Comparison of ENCODE assay signal across 24 cellular contexts in the genomic region with DNA sequence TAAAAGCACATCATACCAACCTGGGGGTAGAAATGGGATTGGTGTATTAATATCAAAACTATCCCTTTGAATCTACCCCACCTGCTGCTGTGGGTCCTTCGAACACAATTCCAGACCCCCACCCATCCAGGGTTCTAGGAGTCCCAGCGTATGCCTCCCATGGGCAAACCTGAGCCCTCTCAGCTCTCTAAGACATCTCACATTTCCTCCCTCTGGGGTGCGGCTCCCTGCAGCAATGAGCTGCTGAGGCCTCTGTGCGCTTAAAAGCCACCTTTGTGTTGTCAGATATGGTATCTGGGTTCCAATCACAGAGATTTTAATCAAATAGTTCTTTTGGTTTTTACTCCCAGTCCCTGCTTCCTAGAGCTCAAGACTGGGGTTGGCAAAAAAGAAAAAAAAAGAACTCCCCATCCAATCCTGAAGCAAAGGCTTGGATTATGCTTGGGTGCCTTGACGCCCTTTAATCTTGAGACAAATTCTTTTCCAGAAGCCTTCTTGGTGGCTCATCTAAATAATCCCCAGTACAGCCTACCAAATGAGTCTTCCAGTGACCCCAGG. TPM values are rescaled to one million over a fixed set of nuclear protein-coding genes. Genes with fewer than 3 reads are reported as not detected.
DNase-seq lines count a peak whose midpoint lies in the region; ATAC-seq and FAIRE-seq lines count a peak whose summit lies in the region.
"Had no signal": no experiment of that assay in that cellular context is flagged by ENCODE, and none has a peak within 500 bp of the region (broad histone marks: within the 10 kb centered on the region; RNA-seq: fewer than 3 reads in every experiment).

No MANE protein-coding gene starts in this region.

- no peaks in the 10 kb centered on the region for H3K27me3 Mint-ChIP-seq in IgD-negative memory B cell
- H3K27me3 Mint-ChIP-seq in stimulated activated memory B cell treated with anti-CD40 and anti-IgM and Interleukin-4, amounts not matched to agents 10 μg/mL and 1 μg/mL and 100 μg/mL, for 72 hours, result no peaks in the 10 kb centered on the region
- H3K27me3 Mint-ChIP-seq in activated CD4-positive, alpha-beta T cell treated with anti-CD3 and anti-CD28 coated beads, Interleukin-2, amount 10 ng/mL, durations not matched to agents 7 days and 5 days, result peaks cover 2% of the 10 kb centered on the region
- H3K27me3 Mint-ChIP-seq: activated naive CD8-positive, alpha-beta T cell treated with anti-CD3 and anti-CD28 coated beads, Interleukin-2, amount 10 ng/mL, durations not matched to agents 7 days and 5 days; central memory CD8-positive, alpha-beta T cell had no signal

- no peaks in the 10 kb centered on the region for H3K27me3 ChIP-seq in iPS-20b (ENCODE audit: insufficient read depth, low read length)
- H3K27me3 ChIP-seq: dorsolateral prefrontal cortex, testis had no signal

- CTCF ChIA-PET in activated CD4-positive, alpha-beta T cell treated with anti-CD3 and anti-CD28 coated beads, Interleukin-2, amount 10 ng/mL, durations not matched to agents 7 days and 5 days (lab: Charles Lee), result no interaction called here

- H3K9me3 Mint-ChIP-seq in IgD-negative memory B cell, result no peaks in the 10 kb centered on the region
- no peaks in the 10 kb centered on the region for H3K9me3 Mint-ChIP-seq in stimulated activated memory B cell treated with anti-CD40 and anti-IgM and Interleukin-4, amounts not matched to agents 10 μg/mL and 1 μg/mL and 100 μg/mL, for 72 hours
- no peaks in the 10 kb centered on the region for H3K9me3 Mint-ChIP-seq in activated CD4-positive, alpha-beta T cell treated with anti-CD3 and anti-CD28 coated beads, Interleukin-2, amount 10 ng/mL, durations not matched to agents 7 days and 5 days
- H3K9me3 Mint-ChIP-seq: activated naive CD8-positive, alpha-beta T cell treated with anti-CD3 and anti-CD28 coated beads, Interleukin-2, amount 10 ng/mL, durations not matched to agents 7 days and 5 days; CD4-positive, alpha-beta T cell; central memory CD8-positive, alpha-beta T cell; naive thymus-derived CD4-positive, alpha-beta T cell had no signal

- no peak for FAIRE-seq in urothelium cell line (lab: Jason Lieb, UNC)
- FAIRE-seq: astrocyte had no signal

- H3K4me3 Mint-ChIP-seq in IgD-negative memory B cell, result peak overlapping the region in 2 of 4 donors; percentile 87 to 92
- no peak overlapping the region for H3K4me3 Mint-ChIP-seq in stimulated activated memory B cell treated with anti-CD40 and anti-IgM and Interleukin-4, amounts not matched to agents 10 μg/mL and 1 μg/mL and 100 μg/mL, for 72 hours
- no peak overlapping the region for H3K4me3 Mint-ChIP-seq in activated CD4-positive, alpha-beta T cell treated with anti-CD3 and anti-CD28 coated beads, Interleukin-2, amount 10 ng/mL, durations not matched to agents 7 days and 5 days
- H3K4me3 Mint-ChIP-seq: activated CD8-positive, alpha-beta T cell treated with anti-CD3 and anti-CD28 coated beads, Interleukin-2, amount 10 ng/mL, durations not matched to agents 7 days and 5 days; activated naive CD8-positive, alpha-beta T cell treated with anti-CD3 and anti-CD28 coated beads, Interleukin-2, amount 10 ng/mL, durations not matched to agents 7 days and 5 days; CD4-positive, alpha-beta T cell; central memory CD8-positive, alpha-beta T cell; naive thymus-derived CD4-positive, alpha-beta T cell had no signal

- peak overlapping the region; percentile 12; the same call in 1 of the 2 replicates for H3K9ac ChIP-seq in iPS-20b (ENCODE audit: low read depth, low read length)

- H3K4me1 Mint-ChIP-seq in IgD-negative memory B cell, result peaks cover 13 to 18% (median 15%) of the 10 kb centered on the region in 3 donors
- peaks cover 26% of the 10 kb centered on the region for H3K4me1 Mint-ChIP-seq in stimulated activated memory B cell treated with anti-CD40 and anti-IgM and Interleukin-4, amounts not matched to agents 10 μg/mL and 1 μg/mL and 100 μg/mL, for 72 hours
- H3K4me1 Mint-ChIP-seq in activated CD4-positive, alpha-beta T cell treated with anti-CD3 and anti-CD28 coated beads, Interleukin-2, amount 10 ng/mL, durations not matched to agents 7 days and 5 days, result no peaks in the 10 kb centered on the region
- H3K4me1 Mint-ChIP-seq: central memory CD8-positive, alpha-beta T cell had no signal

- H3K4me3 ChIP-seq in iPS-20b (ENCODE audit: low read length), result no peak overlapping the region
- H3K4me3 ChIP-seq: dorsolateral prefrontal cortex, testis had no signal

- POLR2A ChIA-PET in activated CD4-positive, alpha-beta T cell treated with anti-CD3 and anti-CD28 coated beads, Interleukin-2, amount 10 ng/mL, durations not matched to agents 7 days and 5 days (lab: Charles Lee), result interaction anchor here (0.6 kb wide), 1 partner anchor 31 kb away, joined by 5 read pairs; no protein-coding TSS in a partner anchor

- no peak overlapping the region for H3K27ac ChIP-seq in iPS-20b (ENCODE audit: low read length)
- H3K27ac ChIP-seq: dorsolateral prefrontal cortex, testis had no signal

- H3K36me3 Mint-ChIP-seq in IgD-negative memory B cell, result no peaks in the 10 kb centered on the region
- H3K36me3 Mint-ChIP-seq in stimulated activated memory B cell treated with anti-CD40 and anti-IgM and Interleukin-4, amounts not matched to agents 10 μg/mL and 1 μg/mL and 100 μg/mL, for 72 hours, result no peaks in the 10 kb centered on the region
- no peaks in the 10 kb centered on the region for H3K36me3 Mint-ChIP-seq in activated CD4-positive, alpha-beta T cell treated with anti-CD3 and anti-CD28 coated beads, Interleukin-2, amount 10 ng/mL, durations not matched to agents 7 days and 5 days (ENCODE audit: low read depth)
- H3K36me3 Mint-ChIP-seq: activated naive CD8-positive, alpha-beta T cell treated with anti-CD3 and anti-CD28 coated beads, Interleukin-2, amount 10 ng/mL, durations not matched to agents 7 days and 5 days; naive thymus-derived CD4-positive, alpha-beta T cell had no signal

- no peaks in the 10 kb centered on the region for H3K9me3 ChIP-seq in iPS-20b (ENCODE audit: insufficient read depth, low read depth, low read length)
- H3K9me3 ChIP-seq: testis had no signal

- no peak for DNase-seq in urothelium cell line (ENCODE audit: low spot score)
- DNase-seq in activated CD4-positive, alpha-beta T cell treated with anti-CD3 and anti-CD28 coated beads, Interleukin-2, amount 10 ng/mL, durations not matched to agents 7 days and 5 days, result no peak
- DNase-seq: activated CD8-positive, alpha-beta T cell treated with anti-CD3 and anti-CD28 coated beads, Interleukin-2, amount 10 ng/mL, durations not matched to agents 7 days and 5 days; activated effector memory CD4-positive, alpha-beta T cell treated with anti-CD3 and anti-CD28 coated beads, Interleukin-2, amount 50 U/mL, for 16 hours; activated naive CD8-positive, alpha-beta T cell treated with anti-CD3 and anti-CD28 coated beads, Interleukin-2, amount 10 ng/mL, durations not matched to agents 7 days and 5 days; CD4-positive, alpha-beta T cell; dorsolateral prefrontal cortex; left colon; naive thymus-derived CD4-positive, alpha-beta T cell; NCI-H1092 treated with DMSO at 0.1 percent for 48 hours; NCI-H2029; NCI-H345; SHP77 treated with DMSO at 0.1 percent for 48 hours; stimulated activated CD4-positive, alpha-beta T cell treated with anti-CD3 and anti-CD28 coated beads, Interleukin-4, amount 100 ng/mL, for 1 hour; stimulated activated naive CD4-positive, alpha-beta T cell; testis had no signal

- peak overlapping the region; percentile 3 to 93 (median 54) for H3K27ac Mint-ChIP-seq in IgD-negative memory B cell
- H3K27ac Mint-ChIP-seq in stimulated activated memory B cell treated with anti-CD40 and anti-IgM and Interleukin-4, amounts not matched to agents 10 μg/mL and 1 μg/mL and 100 μg/mL, for 72 hours, result peak overlapping the region; percentile 28
- no peak overlapping the region for H3K27ac Mint-ChIP-seq in activated CD4-positive, alpha-beta T cell treated with anti-CD3 and anti-CD28 coated beads, Interleukin-2, amount 10 ng/mL, durations not matched to agents 7 days and 5 days
- H3K27ac Mint-ChIP-seq: activated CD8-positive, alpha-beta T cell treated with anti-CD3 and anti-CD28 coated beads, Interleukin-2, amount 10 ng/mL, durations not matched to agents 7 days and 5 days; activated naive CD8-positive, alpha-beta T cell treated with anti-CD3 and anti-CD28 coated beads, Interleukin-2, amount 10 ng/mL, durations not matched to agents 7 days and 5 days; CD4-positive, alpha-beta T cell; naive thymus-derived CD4-positive, alpha-beta T cell had no signal

- peaks cover 39% of the 10 kb centered on the region for H3K4me1 ChIP-seq in iPS-20b (ENCODE audit: insufficient read depth, low read length)
- H3K4me1 ChIP-seq: testis had no signal

- ATAC-seq in GM18907 (IDR thresholded peaks at IDR 0.05; ENCODE audit: unreplicated experiment) (peak; percentile 4), GM18520 (IDR thresholded peaks at IDR 0.05; ENCODE audit: unreplicated experiment) (no peak)
- ATAC-seq in stimulated activated memory B cell treated with anti-CD40 and anti-IgM and Interleukin-4, amounts not matched to agents 10 μg/mL and 1 μg/mL and 100 μg/mL, for 72 hours, result no peak
- ATAC-seq: activated CD4-positive, CD25-positive, alpha-beta regulatory T cell treated with anti-CD3 and anti-CD28 coated beads, Interleukin-2, amount 50 U/mL, for 24 hours; activated CD8-positive, alpha-beta T cell treated with anti-CD3 and anti-CD28 coated beads, Interleukin-2, amount 10 ng/mL, durations not matched to agents 7 days and 5 days; left colon had no signal

- H3K36me3 ChIP-seq in iPS-20b (ENCODE audit: insufficient read depth, low read depth, low read length), result no peaks in the 10 kb centered on the region

RNA-seq across cellular contexts. Expression of gene NOCT, which starts 37.5 kb away (rescaled TPM):
- 0.69 TPM for polyA plus RNA-seq in IgD-negative memory B cell
- 1 to 10 TPM; 5.4 to 6.8 TPM for total RNA-seq in activated CD4-positive, alpha-beta T cell treated with anti-CD3 and anti-CD28 coated beads, Interleukin-2, amount 10 ng/mL, durations not matched to agents 7 days and 5 days
